Comparison of ENCODE assay signal across 17 cellular contexts in genomic region chr6:68159433-68159832, GRCh38.
A peak's percentile ranks its signal among the peaks of the same experiment; 100 is the strongest.
DNase-seq lines count a peak whose midpoint lies in the region; ATAC-seq and TF ChIP-seq lines count a peak whose summit lies in the region.
"Had no signal": no experiment of that assay in that cellular context is flagged by ENCODE, and none has a peak within 500 bp of the region (broad histone marks: within the 10 kb centered on the region; RNA-seq: fewer than 3 reads in every experiment).

No MANE protein-coding gene starts in this region.

- H3K4me3 Mint-ChIP-seq in HFFc6, result no peak overlapping the region
- no peak overlapping the region for H3K4me3 Mint-ChIP-seq in nephron progenitor cell
- H3K4me3 Mint-ChIP-seq: CD8-positive, alpha-beta memory T cell; IgD-negative memory B cell; T-helper 17 cell had no signal

- ATAC-seq in GM18511 (IDR thresholded peaks at IDR 0.05; ENCODE audit: unreplicated experiment), result peak; percentile 59
- ATAC-seq in GM21717 (IDR thresholded peaks at IDR 0.05; ENCODE audit: unreplicated experiment), result peak; percentile 44
- ATAC-seq in HG03159 (IDR thresholded peaks at IDR 0.05; ENCODE audit: unreplicated experiment), result peak; percentile 41
- ATAC-seq: PC-3, T-helper 17 cell had no signal

- DNase-seq in MM.1S, result peak; percentile 42
- DNase-seq in HFFc6, result no peak
- DNase-seq in amygdala (lab: John Stamatoyannopoulos, UW), result no peak
- DNase-seq in nephron progenitor cell, result no peak
- DNase-seq: CD8-positive, alpha-beta memory T cell; DND-41; NCI-H187; NCI-H526 treated with DMSO at 0.1 percent for 48 hours; PC-3; T-helper 17 cell had no signal

- no peaks in the 10 kb centered on the region for H3K79me2 ChIP-seq in MM.1S (ENCODE audit: low read length)

- no peaks in the 10 kb centered on the region for H4K20me1 ChIP-seq in MM.1S (ENCODE audit: insufficient read depth, low read length)
- H4K20me1 ChIP-seq: BLaER1 had no signal

- H3K4me1 Mint-ChIP-seq in HFFc6 (ENCODE audit: low read depth) (no peaks in the 10 kb centered on the region), nephron progenitor cell (peaks cover 2% of the 10 kb centered on the region)
- H3K4me1 Mint-ChIP-seq: CD8-positive, alpha-beta memory T cell; IgD-negative memory B cell; T-helper 17 cell had no signal

- H3K4me1 ChIP-seq in MM.1S (ENCODE audit: low read length), result no peaks in the 10 kb centered on the region
- H3K4me1 ChIP-seq: BLaER1 had no signal

- H3K4me3 ChIP-seq in MM.1S (ENCODE audit: low read length), result no peak overlapping the region
- H3K4me3 ChIP-seq: BLaER1 had no signal

- no peaks in the 10 kb centered on the region for H3K27me3 ChIP-seq in MM.1S (replicated peaks; ENCODE audit: insufficient read depth, low read length)
- H3K27me3 ChIP-seq: BLaER1 had no signal

- TF ChIP-seq CTCF in MM.1S (IDR thresholded peaks at IDR 0.05; ENCODE audit: low read length) (no peak), HFFc6 (IDR thresholded peaks at IDR 0.05) (no peak), nephron progenitor cell (IDR thresholded peaks at IDR 0.05) (no peak)

- H3K4me2 ChIP-seq in MM.1S (ENCODE audit: low read depth, low read length), result no peak overlapping the region
- H3K4me2 ChIP-seq: BLaER1 had no signal

- no peaks in the 10 kb centered on the region for H3F3A ChIP-seq in MM.1S (ENCODE audit: insufficient read depth, low read length)

- H2AFZ ChIP-seq in MM.1S (ENCODE audit: low read length), result no peak overlapping the region

- peaks cover 32% of the 10 kb centered on the region for H3K9me3 Mint-ChIP-seq in HFFc6
- H3K9me3 Mint-ChIP-seq in nephron progenitor cell, result peaks cover 30% of the 10 kb centered on the region

- H3K36me3 Mint-ChIP-seq in HFFc6 (ENCODE audit: low read depth) (no peaks in the 10 kb centered on the region; the same call in 1 of the 2 replicates), nephron progenitor cell (ENCODE audit: low read depth) (no peaks in the 10 kb centered on the region)
- H3K36me3 Mint-ChIP-seq: CD8-positive, alpha-beta memory T cell; IgD-negative memory B cell had no signal

- H3K36me3 ChIP-seq in MM.1S (replicated peaks; ENCODE audit: insufficient read depth, low read length), result no peaks in the 10 kb centered on the region
- H3K36me3 ChIP-seq: BLaER1 had no signal

- H3K27me3 Mint-ChIP-seq in HFFc6 (ENCODE audit: insufficient read depth) (no peaks in the 10 kb centered on the region), nephron progenitor cell (ENCODE audit: low read depth, poor library complexity) (no peaks in the 10 kb centered on the region)
- H3K27me3 Mint-ChIP-seq: CD8-positive, alpha-beta memory T cell; IgD-negative memory B cell; T-helper 17 cell had no signal

- H3K9ac ChIP-seq in MM.1S (ENCODE audit: low read length), result no peak overlapping the region
- H3K9ac ChIP-seq: BLaER1 had no signal

- no peaks in the 10 kb centered on the region for H3K9me2 ChIP-seq in MM.1S (replicated peaks; ENCODE audit: insufficient read depth, low read length)

- no peak overlapping the region for H3K27ac Mint-ChIP-seq in HFFc6
- H3K27ac Mint-ChIP-seq in nephron progenitor cell, result no peak overlapping the region
- H3K27ac Mint-ChIP-seq: CD8-positive, alpha-beta memory T cell; IgD-negative memory B cell; T-helper 17 cell had no signal

- H3K27ac ChIP-seq in MM.1S (ENCODE audit: low read length), result no peak overlapping the region
- H3K27ac ChIP-seq: BLaER1, HL-60, RWPE1 had no signal

- H3K9me3 ChIP-seq in MM.1S (replicated peaks; ENCODE audit: insufficient read depth, low read length), result no peaks in the 10 kb centered on the region
